ENCODE assay signal across 21 cellular contexts in the genomic region with DNA sequence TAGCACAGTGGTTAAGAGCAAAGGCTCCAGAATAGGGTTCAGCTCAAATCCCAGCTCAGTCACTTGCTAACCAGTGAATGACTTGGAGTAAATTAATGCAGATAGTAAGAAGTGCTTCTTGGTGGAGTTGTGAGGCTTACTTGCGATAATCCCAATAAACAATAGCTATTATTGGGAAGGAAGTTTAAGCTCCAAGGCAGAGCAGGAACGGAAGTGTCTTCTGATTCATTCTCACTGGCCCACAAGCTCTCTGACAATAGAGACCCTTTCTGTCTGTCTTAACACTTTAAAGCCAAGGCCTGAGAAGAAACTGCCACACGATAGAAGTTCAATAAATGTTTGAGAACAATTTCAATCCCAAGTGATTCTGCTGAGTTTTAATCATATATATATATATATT.
"Had no signal": no experiment of that assay in that cellular context is flagged by ENCODE, and none has a peak within 500 bp of the region (broad histone marks: within the 10 kb centered on the region; RNA-seq: fewer than 3 reads in every experiment).

No MANE protein-coding gene starts in this region.

- H3K4me3 ChIP-seq: Peyer's patch, SJSA1 had no signal

- H3K27me3 Mint-ChIP-seq: activated CD4-positive, alpha-beta T cell treated with anti-CD3 and anti-CD28 coated beads, Interleukin-2, amount 10 ng/mL, durations not matched to agents 24 days and 14 days had no signal

- H3K4me1 ChIP-seq: SJSA1 had no signal

- H3K4me1 Mint-ChIP-seq: activated B cell treated with CpG ODN at 0.5 μM for 24 hours; activated CD4-positive, alpha-beta T cell treated with anti-CD3 and anti-CD28 coated beads, Interleukin-2, amount 10 ng/mL, durations not matched to agents 24 days and 14 days; activated naive CD8-positive, alpha-beta T cell treated with anti-CD3 and anti-CD28 coated beads for 36 hours had no signal

- H3K36me3 Mint-ChIP-seq: activated naive CD8-positive, alpha-beta T cell treated with anti-CD3 and anti-CD28 coated beads for 36 hours had no signal

- H3K27ac ChIP-seq: brain microvascular endothelial cell, Peyer's patch, RWPE1, SJSA1 had no signal

- H3K36me3 ChIP-seq: brain microvascular endothelial cell, Peyer's patch, SJSA1 had no signal

- DNase-seq: activated B cell treated with CpG ODN at 0.5 μM for 24 hours; activated CD4-positive, alpha-beta T cell treated with anti-CD3 and anti-CD28 coated beads for 1 hour; activated CD4-positive, alpha-beta T cell treated with anti-CD3 and anti-CD28 coated beads, Interleukin-2, amount 10 ng/mL, durations not matched to agents 24 days and 14 days; activated CD4-positive, alpha-beta T cell treated with anti-CD3 and anti-CD28 coated beads, Interleukin-2, amount 50 U/mL, for 48 hours; activated effector memory CD4-positive, alpha-beta T cell treated with anti-CD3 and anti-CD28 coated beads, Interleukin-2, amount 50 U/mL, for 16 hours; activated naive CD4-positive, alpha-beta T cell treated with Interleukin-2 at 50 U/mL for 16 hours; activated naive CD8-positive, alpha-beta T cell treated with anti-CD3 and anti-CD28 coated beads for 36 hours; activated T-cell treated with anti-CD3 and anti-CD28 coated beads, Interleukin-2, amount 50 U/mL, for 4 hours; brain microvascular endothelial cell; MM.1S; NCI-H1048; NCI-H1417; NCI-H1930; NCI-H2107; NCI-H2171 treated with DMSO at 0.1 percent for 48 hours; NCI-H510A treated with DMSO at 0.1 percent for 48 hours; Peyer's patch; SHP77 had no signal

- H3K4me3 Mint-ChIP-seq: activated B cell treated with CpG ODN at 0.5 μM for 24 hours; activated CD4-positive, alpha-beta T cell treated with anti-CD3 and anti-CD28 coated beads, Interleukin-2, amount 10 ng/mL, durations not matched to agents 24 days and 14 days; activated naive CD8-positive, alpha-beta T cell treated with anti-CD3 and anti-CD28 coated beads for 36 hours; activated T-cell treated with anti-CD3 and anti-CD28 coated beads, Interleukin-2, amount 50 U/mL, for 4 hours; T-helper 1 cell treated with Interleukin-12 subunit alpha and Interleukin-12 subunit beta and Interleukin-4 antibody, amounts not matched to agents 30 μg/mL and 1 μg/mL, for 36 hours had no signal

- H3K27ac Mint-ChIP-seq: activated B cell treated with CpG ODN at 0.5 μM for 24 hours; activated CD4-positive, alpha-beta T cell treated with anti-CD3 and anti-CD28 coated beads, Interleukin-2, amount 10 ng/mL, durations not matched to agents 24 days and 14 days; activated naive CD8-positive, alpha-beta T cell treated with anti-CD3 and anti-CD28 coated beads for 36 hours; T-helper 1 cell treated with Interleukin-12 subunit alpha and Interleukin-12 subunit beta and Interleukin-4 antibody, amounts not matched to agents 30 μg/mL and 1 μg/mL, for 36 hours had no signal

- ATAC-seq: activated T-cell treated with anti-CD3 and anti-CD28 coated beads, Interleukin-2, amount 50 U/mL, for 4 hours had no signal

- H3K27me3 ChIP-seq: brain microvascular endothelial cell, Peyer's patch, SJSA1 had no signal

- H3K9me3 ChIP-seq: Peyer's patch, SJSA1 had no signal

- H3K9me3 Mint-ChIP-seq: activated B cell treated with CpG ODN at 0.5 μM for 24 hours; activated CD4-positive, alpha-beta T cell treated with anti-CD3 and anti-CD28 coated beads, Interleukin-2, amount 10 ng/mL, durations not matched to agents 24 days and 14 days; activated naive CD8-positive, alpha-beta T cell treated with anti-CD3 and anti-CD28 coated beads for 36 hours; activated T-cell treated with anti-CD3 and anti-CD28 coated beads, Interleukin-2, amount 50 U/mL, for 4 hours; T-helper 1 cell treated with Interleukin-12 subunit alpha and Interleukin-12 subunit beta and Interleukin-4 antibody, amounts not matched to agents 30 μg/mL and 1 μg/mL, for 36 hours had no signal
